1 cellular context compared by ENCODE assay signal in the genomic region with DNA sequence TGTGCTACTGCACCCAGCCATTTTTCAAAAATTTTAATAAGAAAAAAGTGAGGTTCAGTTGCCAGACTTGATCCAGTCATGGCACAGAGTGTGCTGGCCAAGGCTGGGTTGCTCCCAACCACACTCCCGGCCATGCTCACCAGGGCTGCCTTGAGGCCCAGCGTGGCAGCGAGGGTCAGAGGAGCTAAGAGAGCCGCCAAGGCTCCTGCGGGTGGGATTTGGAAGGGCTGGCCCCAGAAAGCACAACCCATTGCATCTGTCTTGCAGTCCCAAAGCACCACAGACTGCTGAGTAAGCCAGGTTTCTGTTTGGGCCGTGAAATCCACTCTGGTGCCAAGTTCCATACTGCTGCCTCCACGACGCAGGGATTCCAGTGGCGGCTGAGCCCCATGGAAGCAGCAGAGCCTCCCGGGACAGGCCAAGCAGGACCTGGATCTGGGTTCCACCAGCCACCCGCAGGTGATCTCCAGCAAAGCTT.
TF ChIP-seq lines count a peak whose summit lies in the region.

No MANE protein-coding gene starts in this region.

TF ChIP-seq in HEK293, 187 proteins besides CTCF, POLR2A, EP300 and RAD21 (continued from another document):
- TF ChIP-seq PRDM2 (tag by site-specific recombination; IDR thresholded peaks at IDR 0.05; ENCODE audit: borderline replicate concordance), result no peak
- 0 out of 2 replicates have a peak, but pooled peaks have one; percentile 11 for TF ChIP-seq ZSCAN16 (tag by site-specific recombination; IDR thresholded peaks at IDR 0.05)
- TF ChIP-seq ZIC2 (tag by site-specific recombination; IDR thresholded peaks at IDR 0.05), result no peak
- TF ChIP-seq ZNF768 (tag by site-specific recombination; IDR thresholded peaks at IDR 0.05), result no peak
- no peak for TF ChIP-seq EGR2 (tag by site-specific recombination; IDR thresholded peaks at IDR 0.05; ENCODE audit: low read depth)
- TF ChIP-seq ZNF169 (tag by site-specific recombination; IDR thresholded peaks at IDR 0.05), result no peak
- TF ChIP-seq ZNF692 (tag by site-specific recombination; IDR thresholded peaks at IDR 0.05), result no peak
- TF ChIP-seq KLF16 (tag by site-specific recombination; IDR thresholded peaks at IDR 0.05), result no peak
TF ChIP-seq in HEK293: peak in this region for 2.
